ENCODE assay signal across 19 cellular contexts in genomic region chr15:48623456-48623855, GRCh38. TPM values are rescaled to one million over a fixed set of nuclear protein-coding genes. Genes with fewer than 3 reads are reported as not detected.
DNase-seq lines count a peak whose midpoint lies in the region; TF ChIP-seq lines count a peak whose summit lies in the region.
"Had no signal": no experiment of that assay in that cellular context is flagged by ENCODE, and none has a peak within 500 bp of the region (broad histone marks: within the 10 kb centered on the region; RNA-seq: fewer than 3 reads in every experiment).

No MANE protein-coding gene starts in this region.

- H3K27ac Mint-ChIP-seq in HFFc6 (peak overlapping the region; percentile 58), chondrocyte (ENCODE audit: unreplicated experiment) (peak overlapping the region; percentile 68), osteocyte (ENCODE audit: unreplicated experiment) (peak overlapping the region; percentile 58)
- H3K27ac Mint-ChIP-seq: B cell; CD4-positive, alpha-beta T cell; CD8-positive, alpha-beta T cell had no signal

- H3K27me3 Mint-ChIP-seq in HFFc6 (ENCODE audit: insufficient read depth), result peaks cover 2% of the 10 kb centered on the region
- H3K27me3 Mint-ChIP-seq in chondrocyte (ENCODE audit: low read depth), result no peaks in the 10 kb centered on the region
- no peaks in the 10 kb centered on the region for H3K27me3 Mint-ChIP-seq in osteocyte (ENCODE audit: unreplicated experiment)
- H3K27me3 Mint-ChIP-seq: B cell; CD4-positive, alpha-beta T cell had no signal

- H3K9me3 Mint-ChIP-seq in HFFc6, result no peaks in the 10 kb centered on the region
- no peaks in the 10 kb centered on the region for H3K9me3 Mint-ChIP-seq in chondrocyte (ENCODE audit: low read depth)
- no peaks in the 10 kb centered on the region for H3K9me3 Mint-ChIP-seq in osteocyte (ENCODE audit: unreplicated experiment)
- H3K9me3 Mint-ChIP-seq: CD4-positive, alpha-beta T cell; CD8-positive, alpha-beta T cell had no signal

- no peak for TF ChIP-seq POLR2A in adrenal gland (IDR thresholded peaks at IDR 0.05)

- H3K36me3 ChIP-seq in adrenal gland (replicated peaks in 1 of 2) (no peaks in the 10 kb centered on the region), HAP-1 (replicated peaks) (no peaks in the 10 kb centered on the region)
- H3K36me3 ChIP-seq: BLaER1 treated with 17β-estradiol and CSF1 and Interleukin-3, amounts not matched to agents 10 nM and 100 nM had no signal

- H3K4me1 Mint-ChIP-seq in HFFc6 (ENCODE audit: low read depth) (peaks cover 92% of the 10 kb centered on the region), chondrocyte (ENCODE audit: low read depth) (peaks cover 85% of the 10 kb centered on the region), osteocyte (ENCODE audit: unreplicated experiment) (peaks cover 78% of the 10 kb centered on the region)
- H3K4me1 Mint-ChIP-seq: B cell had no signal

- H3K27me3 ChIP-seq in adrenal gland, result no peaks in the 10 kb centered on the region
- no peaks in the 10 kb centered on the region for H3K27me3 ChIP-seq in HAP-1 (ENCODE audit: low read depth)
- H3K27me3 ChIP-seq: BLaER1 treated with 17β-estradiol and CSF1 and Interleukin-3, amounts not matched to agents 10 nM and 100 nM had no signal

- H3K36me3 Mint-ChIP-seq in HFFc6 (ENCODE audit: low read depth) (peaks cover 55% of the 10 kb centered on the region), chondrocyte (ENCODE audit: low read depth) (peaks cover 14% of the 10 kb centered on the region), osteocyte (ENCODE audit: unreplicated experiment) (peaks cover 33% of the 10 kb centered on the region)
- H3K36me3 Mint-ChIP-seq: CD8-positive, alpha-beta T cell had no signal

- H3K4me3 ChIP-seq in adrenal gland (no peak overlapping the region), HAP-1 (no peak overlapping the region)
- H3K4me3 ChIP-seq: A549; BLaER1 treated with 17β-estradiol and CSF1 and Interleukin-3, amounts not matched to agents 10 nM and 100 nM had no signal

- in situ Hi-C loops in HAP-1 (cut with MboI; ENCODE audit: low sequenced_read_pairs), result no loop called here

- intact Hi-C loops in adrenal gland (cut with DNase I), result no loop called here

- H3K4me1 ChIP-seq in adrenal gland (replicated peaks in 1 of 2), result peaks cover 0 to 8% of the 10 kb centered on the region in 2 donors
- peaks cover 15% of the 10 kb centered on the region for H3K4me1 ChIP-seq in HAP-1
- H3K4me1 ChIP-seq: Caco-2 had no signal

- no peak for TF ChIP-seq CTCF in HFFc6 (IDR thresholded peaks at IDR 0.05)
- no peak for TF ChIP-seq CTCF in adrenal gland (IDR thresholded peaks at IDR 0.05)
- TF ChIP-seq CTCF in chondrocyte (IDR thresholded peaks at IDR 0.05), result no peak
- TF ChIP-seq CTCF in osteocyte (IDR thresholded peaks at IDR 0.05), result no peak

- 43 to 65% (median 54%) methylated on average over 1 of the region's 1 CpG for WGBS in adrenal gland, 4 donors

- no peak for DNase-seq in HFFc6
- DNase-seq in adrenal gland, result peak in 5 of 7 donors; percentile 33 to 62 (median 50)
- DNase-seq in chondrocyte (ENCODE audit: low spot score), result no peak
- no peak for DNase-seq in osteocyte (ENCODE audit: extremely low spot score, unreplicated experiment)
- no peak for DNase-seq in germinal center (ENCODE audit: low spot score)
- DNase-seq in 8988T, result no peak
- DNase-seq in HAP-1 (ENCODE audit: low spot score in 2 of 2), result no peak
- no peak for DNase-seq in pons (ENCODE audit: low spot score)
- DNase-seq: AML-193; Caco-2; Calu3; CD4-positive, alpha-beta T cell; CD8-positive, alpha-beta T cell; DMS79 treated with DMSO at 0.1 percent for 48 hours; GF-D8 had no signal

- H3K27ac ChIP-seq in adrenal gland, result no peak overlapping the region
- H3K27ac ChIP-seq: A549; BLaER1 treated with 17β-estradiol and CSF1 and Interleukin-3, amounts not matched to agents 10 nM and 100 nM; C4-2B had no signal

- H3K4me3 Mint-ChIP-seq in HFFc6, result no peak overlapping the region
- H3K4me3 Mint-ChIP-seq in chondrocyte (ENCODE audit: unreplicated experiment), result no peak overlapping the region
- H3K4me3 Mint-ChIP-seq in osteocyte (ENCODE audit: unreplicated experiment), result no peak overlapping the region
- H3K4me3 Mint-ChIP-seq: B cell; CD4-positive, alpha-beta T cell; CD8-positive, alpha-beta T cell had no signal

- H3K9me3 ChIP-seq in adrenal gland (replicated peaks in 1 of 3) (no peaks in the 10 kb centered on the region), HAP-1 (no peaks in the 10 kb centered on the region)
- H3K9me3 ChIP-seq: A549; BLaER1 treated with 17β-estradiol and CSF1 and Interleukin-3, amounts not matched to agents 10 nM and 100 nM; Caco-2 had no signal

RNA-seq across cellular contexts. Expression of gene FBN1, which starts 22.1 kb away (rescaled TPM):
- total RNA-seq in HFFc6 (2021; fragmentation: NEBNext Ultra II Directional; extraction: Animal tissue kit (Norgen Biotek cat#: 25700)), result 100 to 1,000 TPM; 584 to 754 (median 609) TPM
- 10 to 100 TPM; 30.2 to 84.6 (median 58.5) TPM for total RNA-seq in adrenal gland
- 10 to 100 TPM in 2 of 3 donors, 1 to 10 TPM in 1; 5.6 to 15.3 (median 12.3) TPM for polyA plus RNA-seq in adrenal gland
- 1,183 to 1,794 TPM (median 1,190 TPM) in 3 replicates for total RNA-seq in chondrocyte
- 1,012 and 1,104 TPM in 2 replicates for total RNA-seq in osteocyte

Comparison
In these comparisons a context has a peak if more than half of its experiments do, and no peak if none do; other contexts are left out.
1. DNase-seq: peak in adrenal gland (5 of 7); none in HFFc6 (single experiment), chondrocyte (single experiment), osteocyte (single experiment), germinal center (single experiment), 8988T (single experiment), HAP-1 (0 of 2) and pons (single experiment).
2. RNA of gene FBN1, which starts 22.1 kb away (total RNA-seq): 1,183 to 1,794 TPM in chondrocyte, 1,012 to 1,104 TPM in osteocyte and 584 to 754 TPM in HFFc6; 30.2 to 84.6 TPM in adrenal gland; every median in the first group is over 4 times any median in the second.
3. Peak in every context shown above with its lines, with median percentiles within 50 percentile points of each other: H3K27ac Mint-ChIP-seq.